2 cellular contexts compared by ENCODE assay signal in the genomic region with DNA sequence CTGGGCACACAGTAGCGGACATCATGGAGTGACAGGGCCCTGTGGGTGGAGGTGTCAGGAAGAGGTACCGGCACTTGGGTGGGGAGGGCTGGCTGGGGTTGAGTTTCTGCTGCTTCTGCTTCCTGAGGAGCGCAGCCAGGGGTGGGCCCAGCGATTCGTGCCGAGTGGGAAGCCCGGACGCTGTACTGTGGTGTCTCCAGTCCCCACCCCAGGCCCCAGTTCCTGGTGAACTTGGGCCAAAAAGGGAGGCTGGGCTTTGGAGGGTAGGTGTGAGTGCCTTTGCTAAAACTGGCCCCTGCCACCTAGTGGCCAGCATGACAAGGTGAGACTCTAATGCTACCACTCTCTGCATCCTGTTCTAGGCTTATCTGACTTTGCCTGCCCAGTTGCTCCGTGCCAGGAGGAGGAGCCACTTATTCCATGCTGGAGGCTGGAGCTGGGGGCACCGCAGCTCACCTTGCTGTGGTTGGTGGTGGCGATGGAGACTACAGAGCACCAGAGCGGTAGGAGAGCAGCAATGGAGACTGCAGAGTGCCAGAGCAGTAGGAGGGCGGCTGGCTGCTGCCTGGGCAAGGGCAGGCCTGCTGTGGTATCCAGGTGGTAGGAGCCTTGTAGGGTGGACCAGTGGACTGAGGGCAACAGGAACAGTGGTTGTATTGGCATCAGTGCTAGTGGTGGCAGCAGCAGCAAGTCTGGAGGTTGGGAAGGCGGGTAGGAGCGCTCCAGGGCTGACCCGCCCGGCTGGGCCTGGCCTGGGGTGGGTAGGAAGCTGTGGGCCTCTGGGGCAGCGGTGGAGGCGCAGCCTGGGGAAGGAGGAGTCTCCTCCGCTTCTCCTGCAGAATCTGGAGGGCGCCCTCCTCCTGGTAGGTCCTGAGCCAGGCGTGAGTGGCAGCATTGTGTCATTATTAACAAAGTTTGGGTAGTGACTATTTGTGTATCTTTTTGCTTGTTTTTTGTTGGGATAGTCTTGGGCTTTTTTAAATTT.
TF ChIP-seq lines count a peak whose summit lies in the region.

No MANE protein-coding gene starts in this region.

TF ChIP-seq in GM12891, 5 proteins besides CTCF, POLR2A, EP300 and RAD21:
- no peak for TF ChIP-seq PAX5 (IDR thresholded peaks at IDR 0.05; ENCODE audit: insufficient read depth, low read length, severe bottlenecking)
- no peak for TF ChIP-seq POU2F2 (IDR thresholded peaks at IDR 0.05; ENCODE audit: low read depth, low read length)
- no peak for TF ChIP-seq TAF1 (IDR thresholded peaks at IDR 0.05; ENCODE audit: low read depth, low read length)
- TF ChIP-seq POLR2AphosphoS5 (IDR thresholded peaks at IDR 0.05; ENCODE audit: low read depth, low read length), result no peak
- no peak for TF ChIP-seq SPI1 (IDR thresholded peaks at IDR 0.05; ENCODE audit: low read depth, low read length)

TF ChIP-seq in HepG2, 621 proteins besides CTCF, POLR2A, EP300 and RAD21:
- TF ChIP-seq, protein P1, sequence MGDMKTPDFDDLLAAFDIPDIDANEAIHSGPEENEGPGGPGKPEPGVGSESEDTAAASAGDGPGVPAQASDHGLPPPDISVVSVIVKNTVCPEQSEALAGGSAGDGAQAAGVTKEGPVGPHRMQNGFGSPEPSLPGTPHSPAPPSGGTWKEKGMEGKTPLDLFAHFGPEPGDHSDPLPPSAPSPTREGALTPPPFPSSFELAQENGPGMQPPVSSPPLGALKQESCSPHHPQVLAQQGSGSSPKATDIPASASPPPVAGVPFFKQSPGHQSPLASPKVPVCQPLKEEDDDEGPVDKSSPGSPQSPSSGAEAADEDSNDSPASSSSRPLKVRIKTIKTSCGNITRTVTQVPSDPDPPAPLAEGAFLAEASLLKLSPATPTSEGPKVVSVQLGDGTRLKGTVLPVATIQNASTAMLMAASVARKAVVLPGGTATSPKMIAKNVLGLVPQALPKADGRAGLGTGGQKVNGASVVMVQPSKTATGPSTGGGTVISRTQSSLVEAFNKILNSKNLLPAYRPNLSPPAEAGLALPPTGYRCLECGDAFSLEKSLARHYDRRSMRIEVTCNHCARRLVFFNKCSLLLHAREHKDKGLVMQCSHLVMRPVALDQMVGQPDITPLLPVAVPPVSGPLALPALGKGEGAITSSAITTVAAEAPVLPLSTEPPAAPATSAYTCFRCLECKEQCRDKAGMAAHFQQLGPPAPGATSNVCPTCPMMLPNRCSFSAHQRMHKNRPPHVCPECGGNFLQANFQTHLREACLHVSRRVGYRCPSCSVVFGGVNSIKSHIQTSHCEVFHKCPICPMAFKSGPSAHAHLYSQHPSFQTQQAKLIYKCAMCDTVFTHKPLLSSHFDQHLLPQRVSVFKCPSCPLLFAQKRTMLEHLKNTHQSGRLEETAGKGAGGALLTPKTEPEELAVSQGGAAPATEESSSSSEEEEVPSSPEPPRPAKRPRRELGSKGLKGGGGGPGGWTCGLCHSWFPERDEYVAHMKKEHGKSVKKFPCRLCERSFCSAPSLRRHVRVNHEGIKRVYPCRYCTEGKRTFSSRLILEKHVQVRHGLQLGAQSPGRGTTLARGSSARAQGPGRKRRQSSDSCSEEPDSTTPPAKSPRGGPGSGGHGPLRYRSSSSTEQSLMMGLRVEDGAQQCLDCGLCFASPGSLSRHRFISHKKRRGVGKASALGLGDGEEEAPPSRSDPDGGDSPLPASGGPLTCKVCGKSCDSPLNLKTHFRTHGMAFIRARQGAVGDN (CRISPR knock-in tag; IDR thresholded peaks at IDR 0.05), result peak; percentile 60
- TF ChIP-seq, protein P2, sequence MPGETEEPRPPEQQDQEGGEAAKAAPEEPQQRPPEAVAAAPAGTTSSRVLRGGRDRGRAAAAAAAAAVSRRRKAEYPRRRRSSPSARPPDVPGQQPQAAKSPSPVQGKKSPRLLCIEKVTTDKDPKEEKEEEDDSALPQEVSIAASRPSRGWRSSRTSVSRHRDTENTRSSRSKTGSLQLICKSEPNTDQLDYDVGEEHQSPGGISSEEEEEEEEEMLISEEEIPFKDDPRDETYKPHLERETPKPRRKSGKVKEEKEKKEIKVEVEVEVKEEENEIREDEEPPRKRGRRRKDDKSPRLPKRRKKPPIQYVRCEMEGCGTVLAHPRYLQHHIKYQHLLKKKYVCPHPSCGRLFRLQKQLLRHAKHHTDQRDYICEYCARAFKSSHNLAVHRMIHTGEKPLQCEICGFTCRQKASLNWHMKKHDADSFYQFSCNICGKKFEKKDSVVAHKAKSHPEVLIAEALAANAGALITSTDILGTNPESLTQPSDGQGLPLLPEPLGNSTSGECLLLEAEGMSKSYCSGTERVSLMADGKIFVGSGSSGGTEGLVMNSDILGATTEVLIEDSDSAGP (CRISPR knock-in tag; IDR thresholded peaks at IDR 0.05; ENCODE audit: borderline replicate concordance), result peak; percentile 55; the same call in 1 of the 2 replicates
- TF ChIP-seq EEA1 (CRISPR knock-in tag; IDR thresholded peaks at IDR 0.05; ENCODE audit: borderline replicate concordance) (0 out of 2 replicates have a peak, but pooled peaks have one; percentile 43), PITX1 (CRISPR knock-in tag; IDR thresholded peaks at IDR 0.05) (0 out of 2 replicates have a peak, but pooled peaks have one; percentile 38), ZNF598 (CRISPR knock-in tag; IDR thresholded peaks at IDR 0.05; ENCODE audit: borderline replicate concordance) (0 out of 2 replicates have a peak, but pooled peaks have one; percentile 57), SPEN (CRISPR knock-in tag; IDR thresholded peaks at IDR 0.05; ENCODE audit: low read depth) (0 out of 2 replicates have a peak, but pooled peaks have one; percentile 27), DNMT1 (CRISPR knock-in tag; IDR thresholded peaks at IDR 0.05) (0 out of 2 replicates have a peak, but pooled peaks have one; percentile 33), LCORL (IDR thresholded peaks at IDR 0.05) (no peak), LCORL (CRISPR knock-in tag; IDR thresholded peaks at IDR 0.05) (peak; percentile 64), MEIS1 (CRISPR knock-in tag; IDR thresholded peaks at IDR 0.05; ENCODE audit: borderline replicate concordance) (peak; percentile 19; the same call in 1 of the 2 replicates), GATA4 (IDR thresholded peaks at IDR 0.05; ENCODE audit: borderline replicate concordance, low read depth) (no peak), FOXJ3 (CRISPR knock-in tag; IDR thresholded peaks at IDR 0.05; ENCODE audit: borderline replicate concordance) (no peak), XRCC5 (optimal IDR thresholded peaks at IDR 0.05; ENCODE audit: low read length) (peak; percentile 73), TBX3 (IDR thresholded peaks at IDR 0.05; ENCODE audit: borderline replicate concordance) (peak; percentile 17; the same call in 1 of the 2 replicates), ZFX (CRISPR knock-in tag; IDR thresholded peaks at IDR 0.05; ENCODE audit: low read depth) (0 out of 2 replicates have a peak, but pooled peaks have one; percentile 17), ZNF274 (CRISPR knock-in tag; IDR thresholded peaks at IDR 0.05) (peak; percentile 73; the same call in 1 of the 2 replicates), TBX2 (CRISPR knock-in tag; IDR thresholded peaks at IDR 0.05; ENCODE audit: borderline replicate concordance) (peak; percentile 51), STAG1 (CRISPR knock-in tag; IDR thresholded peaks at IDR 0.05) (peak; percentile 32; the same call in 1 of the 2 replicates), HNF4A (CRISPR knock-in tag; IDR thresholded peaks at IDR 0.05) (peak; percentile 47), ZNF883 (CRISPR knock-in tag; IDR thresholded peaks at IDR 0.05; ENCODE audit: not compliant biosample characterization) (peak; percentile 48), ZSCAN21 (CRISPR knock-in tag; IDR thresholded peaks at IDR 0.05; ENCODE audit: borderline replicate concordance) (0 out of 2 replicates have a peak, but pooled peaks have one; percentile 34), ZNF33B (CRISPR knock-in tag; IDR thresholded peaks at IDR 0.05) (peak; percentile 29; the same call in 1 of the 2 replicates), MYC (CRISPR knock-in tag; IDR thresholded peaks at IDR 0.05; ENCODE audit: borderline replicate concordance) (0 out of 2 replicates have a peak, but pooled peaks have one; percentile 14), SIN3B (IDR thresholded peaks at IDR 0.05; ENCODE audit: low read length) (no peak)
- TF ChIP-seq, protein P3, sequence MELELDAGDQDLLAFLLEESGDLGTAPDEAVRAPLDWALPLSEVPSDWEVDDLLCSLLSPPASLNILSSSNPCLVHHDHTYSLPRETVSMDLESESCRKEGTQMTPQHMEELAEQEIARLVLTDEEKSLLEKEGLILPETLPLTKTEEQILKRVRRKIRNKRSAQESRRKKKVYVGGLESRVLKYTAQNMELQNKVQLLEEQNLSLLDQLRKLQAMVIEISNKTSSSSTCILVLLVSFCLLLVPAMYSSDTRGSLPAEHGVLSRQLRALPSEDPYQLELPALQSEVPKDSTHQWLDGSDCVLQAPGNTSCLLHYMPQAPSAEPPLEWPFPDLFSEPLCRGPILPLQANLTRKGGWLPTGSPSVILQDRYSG (CRISPR knock-in tag; IDR thresholded peaks at IDR 0.05), result no peak
- TF ChIP-seq, protein P4, sequence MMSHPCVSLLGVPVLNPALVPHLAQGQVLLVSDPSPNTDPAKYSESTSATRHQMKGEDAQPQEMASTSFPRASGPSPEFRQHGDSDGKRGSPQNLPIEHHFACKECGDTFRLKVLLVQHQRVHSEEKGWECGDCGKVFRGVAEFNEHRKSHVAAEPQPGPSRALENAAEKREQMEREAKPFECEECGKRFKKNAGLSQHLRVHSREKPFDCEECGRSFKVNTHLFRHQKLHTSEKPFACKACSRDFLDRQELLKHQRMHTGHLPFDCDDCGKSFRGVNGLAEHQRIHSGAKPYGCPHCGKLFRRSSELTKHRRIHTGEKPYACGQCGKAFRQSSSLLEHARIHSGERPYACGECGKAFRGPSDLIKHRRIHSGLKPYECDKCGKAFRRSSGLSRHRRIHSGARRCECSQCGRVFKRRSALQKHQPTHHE (CRISPR knock-in tag; IDR thresholded peaks at IDR 0.05; ENCODE audit: borderline replicate concordance), result no peak
- TF ChIP-seq, protein P5, sequence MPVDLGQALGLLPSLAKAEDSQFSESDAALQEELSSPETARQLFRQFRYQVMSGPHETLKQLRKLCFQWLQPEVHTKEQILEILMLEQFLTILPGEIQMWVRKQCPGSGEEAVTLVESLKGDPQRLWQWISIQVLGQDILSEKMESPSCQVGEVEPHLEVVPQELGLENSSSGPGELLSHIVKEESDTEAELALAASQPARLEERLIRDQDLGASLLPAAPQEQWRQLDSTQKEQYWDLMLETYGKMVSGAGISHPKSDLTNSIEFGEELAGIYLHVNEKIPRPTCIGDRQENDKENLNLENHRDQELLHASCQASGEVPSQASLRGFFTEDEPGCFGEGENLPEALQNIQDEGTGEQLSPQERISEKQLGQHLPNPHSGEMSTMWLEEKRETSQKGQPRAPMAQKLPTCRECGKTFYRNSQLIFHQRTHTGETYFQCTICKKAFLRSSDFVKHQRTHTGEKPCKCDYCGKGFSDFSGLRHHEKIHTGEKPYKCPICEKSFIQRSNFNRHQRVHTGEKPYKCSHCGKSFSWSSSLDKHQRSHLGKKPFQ (CRISPR knock-in tag; IDR thresholded peaks at IDR 0.05; ENCODE audit: insufficient replicate concordance), result peak; percentile 41
- TF ChIP-seq, protein P6, sequence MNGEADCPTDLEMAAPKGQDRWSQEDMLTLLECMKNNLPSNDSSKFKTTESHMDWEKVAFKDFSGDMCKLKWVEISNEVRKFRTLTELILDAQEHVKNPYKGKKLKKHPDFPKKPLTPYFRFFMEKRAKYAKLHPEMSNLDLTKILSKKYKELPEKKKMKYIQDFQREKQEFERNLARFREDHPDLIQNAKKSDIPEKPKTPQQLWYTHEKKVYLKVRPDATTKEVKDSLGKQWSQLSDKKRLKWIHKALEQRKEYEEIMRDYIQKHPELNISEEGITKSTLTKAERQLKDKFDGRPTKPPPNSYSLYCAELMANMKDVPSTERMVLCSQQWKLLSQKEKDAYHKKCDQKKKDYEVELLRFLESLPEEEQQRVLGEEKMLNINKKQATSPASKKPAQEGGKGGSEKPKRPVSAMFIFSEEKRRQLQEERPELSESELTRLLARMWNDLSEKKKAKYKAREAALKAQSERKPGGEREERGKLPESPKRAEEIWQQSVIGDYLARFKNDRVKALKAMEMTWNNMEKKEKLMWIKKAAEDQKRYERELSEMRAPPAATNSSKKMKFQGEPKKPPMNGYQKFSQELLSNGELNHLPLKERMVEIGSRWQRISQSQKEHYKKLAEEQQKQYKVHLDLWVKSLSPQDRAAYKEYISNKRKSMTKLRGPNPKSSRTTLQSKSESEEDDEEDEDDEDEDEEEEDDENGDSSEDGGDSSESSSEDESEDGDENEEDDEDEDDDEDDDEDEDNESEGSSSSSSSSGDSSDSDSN (CRISPR knock-in tag; IDR thresholded peaks at IDR 0.05), result 0 out of 2 replicates have a peak, but pooled peaks have one; percentile 9
- TF ChIP-seq, protein P7, sequence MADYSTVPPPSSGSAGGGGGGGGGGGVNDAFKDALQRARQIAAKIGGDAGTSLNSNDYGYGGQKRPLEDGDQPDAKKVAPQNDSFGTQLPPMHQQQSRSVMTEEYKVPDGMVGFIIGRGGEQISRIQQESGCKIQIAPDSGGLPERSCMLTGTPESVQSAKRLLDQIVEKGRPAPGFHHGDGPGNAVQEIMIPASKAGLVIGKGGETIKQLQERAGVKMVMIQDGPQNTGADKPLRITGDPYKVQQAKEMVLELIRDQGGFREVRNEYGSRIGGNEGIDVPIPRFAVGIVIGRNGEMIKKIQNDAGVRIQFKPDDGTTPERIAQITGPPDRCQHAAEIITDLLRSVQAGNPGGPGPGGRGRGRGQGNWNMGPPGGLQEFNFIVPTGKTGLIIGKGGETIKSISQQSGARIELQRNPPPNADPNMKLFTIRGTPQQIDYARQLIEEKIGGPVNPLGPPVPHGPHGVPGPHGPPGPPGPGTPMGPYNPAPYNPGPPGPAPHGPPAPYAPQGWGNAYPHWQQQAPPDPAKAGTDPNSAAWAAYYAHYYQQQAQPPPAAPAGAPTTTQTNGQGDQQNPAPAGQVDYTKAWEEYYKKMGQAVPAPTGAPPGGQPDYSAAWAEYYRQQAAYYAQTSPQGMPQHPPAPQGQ (CRISPR knock-in tag; IDR thresholded peaks at IDR 0.05; ENCODE audit: borderline replicate concordance), result no peak
- TF ChIP-seq, protein P8, sequence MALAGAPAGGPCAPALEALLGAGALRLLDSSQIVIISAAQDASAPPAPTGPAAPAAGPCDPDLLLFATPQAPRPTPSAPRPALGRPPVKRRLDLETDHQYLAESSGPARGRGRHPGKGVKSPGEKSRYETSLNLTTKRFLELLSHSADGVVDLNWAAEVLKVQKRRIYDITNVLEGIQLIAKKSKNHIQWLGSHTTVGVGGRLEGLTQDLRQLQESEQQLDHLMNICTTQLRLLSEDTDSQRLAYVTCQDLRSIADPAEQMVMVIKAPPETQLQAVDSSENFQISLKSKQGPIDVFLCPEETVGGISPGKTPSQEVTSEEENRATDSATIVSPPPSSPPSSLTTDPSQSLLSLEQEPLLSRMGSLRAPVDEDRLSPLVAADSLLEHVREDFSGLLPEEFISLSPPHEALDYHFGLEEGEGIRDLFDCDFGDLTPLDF (CRISPR knock-in tag; IDR thresholded peaks at IDR 0.05), result no peak
- TF ChIP-seq, protein P9, sequence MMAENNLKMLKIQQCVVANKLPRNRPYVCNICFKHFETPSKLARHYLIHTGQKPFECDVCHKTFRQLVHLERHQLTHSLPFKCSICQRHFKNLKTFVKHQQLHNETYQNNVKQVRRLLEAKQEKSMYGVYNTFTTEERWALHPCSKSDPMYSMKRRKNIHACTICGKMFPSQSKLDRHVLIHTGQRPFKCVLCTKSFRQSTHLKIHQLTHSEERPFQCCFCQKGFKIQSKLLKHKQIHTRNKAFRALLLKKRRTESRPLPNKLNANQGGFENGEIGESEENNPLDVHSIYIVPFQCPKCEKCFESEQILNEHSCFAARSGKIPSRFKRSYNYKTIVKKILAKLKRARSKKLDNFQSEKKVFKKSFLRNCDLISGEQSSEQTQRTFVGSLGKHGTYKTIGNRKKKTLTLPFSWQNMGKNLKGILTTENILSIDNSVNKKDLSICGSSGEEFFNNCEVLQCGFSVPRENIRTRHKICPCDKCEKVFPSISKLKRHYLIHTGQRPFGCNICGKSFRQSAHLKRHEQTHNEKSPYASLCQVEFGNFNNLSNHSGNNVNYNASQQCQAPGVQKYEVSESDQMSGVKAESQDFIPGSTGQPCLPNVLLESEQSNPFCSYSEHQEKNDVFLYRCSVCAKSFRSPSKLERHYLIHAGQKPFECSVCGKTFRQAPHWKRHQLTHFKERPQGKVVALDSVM (CRISPR knock-in tag; IDR thresholded peaks at IDR 0.05), result peak; percentile 69
